24 cellular contexts compared by ENCODE assay signal in the genomic region with DNA sequence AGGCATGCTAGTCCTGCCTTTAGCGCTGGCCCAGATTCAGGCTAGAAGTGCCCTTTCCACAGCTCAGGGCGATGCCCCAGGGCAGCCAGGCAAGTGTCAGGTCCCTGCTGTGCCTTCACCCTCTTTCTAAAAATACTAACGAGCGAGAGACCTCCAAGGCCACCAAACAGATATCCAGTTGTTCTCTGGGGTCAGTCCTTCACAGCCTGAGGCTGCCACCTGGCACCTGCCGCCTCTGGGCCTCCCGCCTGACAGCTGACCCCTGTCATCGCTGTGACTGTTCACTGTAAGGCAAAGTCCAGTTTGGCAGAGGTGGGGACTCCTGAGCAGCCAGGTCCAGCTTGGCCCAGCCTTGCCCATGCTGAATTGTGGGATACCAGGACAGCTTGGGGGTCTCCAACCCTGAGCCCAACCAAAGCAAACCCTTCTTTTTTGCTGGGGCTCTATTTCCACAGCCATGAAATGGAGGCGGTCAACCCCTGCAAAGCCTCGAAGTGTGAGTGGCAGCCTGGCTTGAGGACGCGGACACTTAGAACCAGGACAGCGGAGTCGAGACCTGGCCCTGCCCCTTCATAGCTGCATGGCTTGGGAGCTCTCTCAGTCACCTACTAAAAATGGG.
DNase-seq lines count a peak whose midpoint lies in the region; ATAC-seq and TF ChIP-seq lines count a peak whose summit lies in the region.
"Had no signal": no experiment of that assay in that cellular context is flagged by ENCODE, and none has a peak within 500 bp of the region (broad histone marks: within the 10 kb centered on the region; RNA-seq: fewer than 3 reads in every experiment).

No MANE protein-coding gene starts in this region.

- H3K4me3 Mint-ChIP-seq in Caco-2 (ENCODE audit: unreplicated experiment) (no peak overlapping the region), progenitor cell of endocrine pancreas (ENCODE audit: low read depth) (no peak overlapping the region)
- H3K4me3 Mint-ChIP-seq: activated B cell treated with CpG ODN at 0.5 μM for 24 hours; effector memory CD8-positive, alpha-beta T cell; nephron; T-helper 2 cell treated with Interferon-gamma antibody and Interleukin-4, amounts not matched to agents 5 μg/mL and 100 μg/mL, for 36 hours had no signal

- H3K36me3 Mint-ChIP-seq in Caco-2 (ENCODE audit: insufficient read depth, unreplicated experiment) = no peaks in the 10 kb centered on the region
- H3K36me3 Mint-ChIP-seq in progenitor cell of endocrine pancreas (ENCODE audit: insufficient read depth) = peaks cover 2% of the 10 kb centered on the region

- H3K36me3 ChIP-seq in Caco-2 (ENCODE audit: control insufficient read depth, insufficient read depth, low read length) (no peaks in the 10 kb centered on the region), body of pancreas (replicated peaks in 1 of 2; ENCODE audit: insufficient read depth in 1 of 2, low read depth in 2 of 2) (no peaks in the 10 kb centered on the region), osteoblast (ENCODE audit: insufficient read depth, low read length) (no peaks in the 10 kb centered on the region)
- H3K36me3 ChIP-seq: BLaER1, esophagus muscularis mucosa, gastroesophageal sphincter, prostate gland had no signal

- H2AFZ ChIP-seq in osteoblast (ENCODE audit: low read length) = no peak overlapping the region
- H2AFZ ChIP-seq: GM23248 had no signal

- POLR2A ChIA-PET in Caco-2 (lab: Charles Lee) = no interaction called here

- no peak overlapping the region for H3K4me2 ChIP-seq in osteoblast (ENCODE audit: insufficient read depth, low read length)
- H3K4me2 ChIP-seq: BLaER1, SK-N-SH had no signal

- no peak for TF ChIP-seq POLR2A in body of pancreas (IDR thresholded peaks at IDR 0.05)

- peaks cover 33% of the 10 kb centered on the region for H3K4me1 Mint-ChIP-seq in Caco-2 (ENCODE audit: low read depth, unreplicated experiment)
- peaks cover 22% of the 10 kb centered on the region for H3K4me1 Mint-ChIP-seq in progenitor cell of endocrine pancreas (ENCODE audit: low read depth)

- peak; percentile 18 for ATAC-seq in body of pancreas
- ATAC-seq: effector memory CD8-positive, alpha-beta T cell; gastroesophageal sphincter had no signal

- H3K4me1 ChIP-seq in Caco-2 (peaks cover 40% of the 10 kb centered on the region), body of pancreas (peaks cover 11% of the 10 kb centered on the region), osteoblast (ENCODE audit: insufficient read depth, low read length) (no peaks in the 10 kb centered on the region)
- H3K4me1 ChIP-seq: BLaER1, prostate gland had no signal

- no TSS peak for BruUV-seq in Caco-2 (replicated peaks; lab: Mats Ljungman, UMichigan)

- H3K79me2 ChIP-seq in osteoblast (ENCODE audit: insufficient read depth, low read length) = no peaks in the 10 kb centered on the region

- H3K9me3 Mint-ChIP-seq in Caco-2 (ENCODE audit: unreplicated experiment) (no peaks in the 10 kb centered on the region), progenitor cell of endocrine pancreas (ENCODE audit: low read depth) (peaks cover 5% of the 10 kb centered on the region)
- H3K9me3 Mint-ChIP-seq: effector memory CD8-positive, alpha-beta T cell had no signal

- no peak for TF ChIP-seq CTCF in Caco-2 (IDR thresholded peaks at IDR 0.05; ENCODE audit: insufficient read depth in 1 of 2, low read depth in 1 of 2, low read length in 1 of 2, severe bottlenecking in 1 of 2, unreplicated experiment in 1 of 2)
- TF ChIP-seq CTCF in body of pancreas (IDR thresholded peaks at IDR 0.05) = no peak
- peak; percentile 58 for TF ChIP-seq CTCF in progenitor cell of endocrine pancreas (IDR thresholded peaks at IDR 0.05; ENCODE audit: unreplicated experiment)
- no peak for TF ChIP-seq CTCF in osteoblast (IDR thresholded peaks at IDR 0.05; ENCODE audit: extremely low read depth, low read depth, low read length)

- no peaks in the 10 kb centered on the region; the same call in none of the 2 replicates for H3K9me3 ChIP-seq in Caco-2
- no peaks in the 10 kb centered on the region for H3K9me3 ChIP-seq in body of pancreas
- no peaks in the 10 kb centered on the region for H3K9me3 ChIP-seq in osteoblast (ENCODE audit: low read depth, low read length)
- H3K9me3 ChIP-seq: esophagus muscularis mucosa, gastroesophageal sphincter, prostate gland, SK-N-SH had no signal

- H4K20me1 ChIP-seq in osteoblast (ENCODE audit: insufficient read depth, low read length) = no peaks in the 10 kb centered on the region
- H4K20me1 ChIP-seq: BLaER1 had no signal

- H3K27ac Mint-ChIP-seq in Caco-2 (ENCODE audit: unreplicated experiment) (no peak overlapping the region), progenitor cell of endocrine pancreas (no peak overlapping the region)
- H3K27ac Mint-ChIP-seq: activated B cell treated with CpG ODN at 0.5 μM for 24 hours; effector memory CD8-positive, alpha-beta T cell; nephron; T-helper 2 cell treated with Interferon-gamma antibody and Interleukin-4, amounts not matched to agents 5 μg/mL and 100 μg/mL, for 36 hours had no signal

- 43 to 62% methylated on average over 12 to 13 of the region's 13 CpGs for WGBS in body of pancreas, 2 donors

- H3K27ac ChIP-seq in body of pancreas = no peak overlapping the region
- H3K27ac ChIP-seq in osteoblast (ENCODE audit: low read depth, low read length) = no peak overlapping the region
- H3K27ac ChIP-seq: BLaER1, esophagus muscularis mucosa, gastroesophageal sphincter, GM23248, prostate gland had no signal

- DNase-seq in Caco-2 (peak; percentile 62 to 71), body of pancreas (peak in 1 of 4 donors; percentile 46), islet precursor cell (peak; percentile 80), progenitor cell of endocrine pancreas (ENCODE audit: low spot score, unreplicated experiment) (no peak), AML-193 (lab: John Stamatoyannopoulos, UW) (no peak), NCI-H1436 treated with DMSO at 0.1 percent for 48 hours (lab: John Stamatoyannopoulos, UW) (no peak), UCSD-AML1 (lab: John Stamatoyannopoulos, UW; ENCODE audit: unreplicated experiment) (no peak), osteoblast (ENCODE audit: insufficient read length, low spot score, missing footprints) (no peak)
- DNase-seq: activated B cell treated with CpG ODN at 0.5 μM for 24 hours; activated CD4-positive, alpha-beta T cell treated with anti-CD3 and anti-CD28 coated beads, Interleukin-2, amount 50 U/mL, for 4 hours; activated effector memory CD4-positive, alpha-beta T cell treated with Interleukin-2 at 50 U/mL for 16 hours; effector memory CD8-positive, alpha-beta T cell; GM23248; Kasumi-1; kidney glomerular epithelial cell; NCI-H2029 treated with DMSO at 0.1 percent for 48 hours; SK-N-SH; trophoblast cell had no signal

- intact Hi-C loops in Caco-2 (cut with micrococcal nuclease; ENCODE audit: unreplicated experiment) (no loop called here), body of pancreas (cut with DNase I) (loop anchor here (10.0 kb wide), 1 partner anchor 161 kb away; no protein-coding TSS in a partner anchor)

- H3K27me3 Mint-ChIP-seq in Caco-2 (ENCODE audit: insufficient read depth, unreplicated experiment) (no peaks in the 10 kb centered on the region), progenitor cell of endocrine pancreas (peaks cover 24% of the 10 kb centered on the region)
- H3K27me3 Mint-ChIP-seq: activated B cell treated with CpG ODN at 0.5 μM for 24 hours; effector memory CD8-positive, alpha-beta T cell had no signal

- H3K27me3 ChIP-seq in Caco-2 (replicated peaks; ENCODE audit: control insufficient read depth, insufficient read depth, low read length) (no peaks in the 10 kb centered on the region), body of pancreas (no peaks in the 10 kb centered on the region), osteoblast (ENCODE audit: insufficient read depth, low read length) (no peaks in the 10 kb centered on the region)
- H3K27me3 ChIP-seq: BLaER1, esophagus muscularis mucosa, gastroesophageal sphincter had no signal

- no peak overlapping the region for H3K4me3 ChIP-seq in Caco-2 (ENCODE audit: low read depth, low read length)
- no peak overlapping the region for H3K4me3 ChIP-seq in body of pancreas
- no peak overlapping the region for H3K4me3 ChIP-seq in osteoblast (ENCODE audit: insufficient read depth, low read length)
- H3K4me3 ChIP-seq: BLaER1, esophagus muscularis mucosa, gastroesophageal sphincter, GM23248, prostate gland had no signal

- CTCF ChIA-PET in Caco-2 (lab: Charles Lee) = interaction anchor here (0.6 kb wide), 1 partner anchor 167 kb away, joined by 3 read pairs; no protein-coding TSS in a partner anchor

Comparison
In these comparisons a context has a peak if more than half of its experiments do, and no peak if none do; other contexts are left out.
1. DNase-seq: peak in Caco-2 (2 of 2) and islet precursor cell (single experiment); none in progenitor cell of endocrine pancreas (single experiment), AML-193 (0 of 2), NCI-H1436 treated with DMSO at 0.1 percent for 48 hours (single experiment), UCSD-AML1 (single experiment) and osteoblast (single experiment).